Comparison of ENCODE assay signal across 8 cellular contexts in genomic region chr16:87344931-87345631, GRCh38. TPM values are rescaled to one million over a fixed set of nuclear protein-coding genes. Genes with fewer than 3 reads are reported as not detected.
DNase-seq lines count a peak whose midpoint lies in the region; ATAC-seq lines count a peak whose summit lies in the region.

No MANE protein-coding gene starts in this region.

- no peak overlapping the region for H3K4me3 ChIP-seq in HUES64 (ENCODE audit: low read length)

- DNase-seq in activated T-cell treated with anti-CD3 and anti-CD28 coated beads for 24 hours (ENCODE audit: low read depth) (peak; percentile 15), Right ventricle myocardium inferior (ENCODE audit: missing footprints) (peak; percentile 39), NCI-H526 (lab: John Stamatoyannopoulos, UW) (no peak), NOMO-1 (lab: John Stamatoyannopoulos, UW; ENCODE audit: unreplicated experiment in 2 of 2) (no peak), NK-92 (lab: John Stamatoyannopoulos, UW; ENCODE audit: unreplicated experiment) (no peak)
- peak; percentile 29 for DNase-seq in stimulated activated CD8-positive, alpha-beta memory T cell treated with anti-CD3 and anti-CD28 coated beads, Interleukin-12 subunit alpha, Interleukin-12 subunit beta, amount 100 ng/mL, for 4 hours (ENCODE audit: low read depth)

- no peaks in the 10 kb centered on the region for H3K9me3 ChIP-seq in HUES64 (ENCODE audit: insufficient read depth, low read depth, low read length)

- H3K9ac ChIP-seq in HUES64 (ENCODE audit: low read depth, low read length): 0 out of 2 replicates have a peak overlapping the region, but pooled peaks have one; percentile 3

- H3K27me3 ChIP-seq in HUES64 (ENCODE audit: insufficient read depth, low read length): no peaks in the 10 kb centered on the region

- H3K4me1 ChIP-seq in HUES64 (ENCODE audit: insufficient read depth, low read length): peaks cover 14% of the 10 kb centered on the region; the same call in 1 of the 2 replicates

- H3K27ac ChIP-seq in HUES64 (ENCODE audit: low read depth, low read length): peak overlapping the region; percentile 54; the same call in 1 of the 2 replicates

- peaks cover 26% of the 10 kb centered on the region for H3K36me3 ChIP-seq in HUES64 (ENCODE audit: insufficient read depth, low read length)

- no peak for ATAC-seq in Right ventricle myocardium inferior
- no peak for ATAC-seq in GM18502 (IDR thresholded peaks at IDR 0.05; ENCODE audit: poor library complexity, unreplicated experiment)

- WGBS in HUES64: 51% methylated on average over 14 of the region's 17 CpGs

- intact Hi-C loops in Right ventricle myocardium inferior (cut with DNase I): no loop called here

RNA-seq across cellular contexts. Expression of gene C16orf95, which starts 27.9 kb away (rescaled TPM):
- 3.0 TPM for polyA plus RNA-seq in HUES64 (2013, experiment 1 of 2)
- polyA plus RNA-seq in HUES64 (2013, experiment 2 of 2): 4.1 TPM
- total RNA-seq in Right ventricle myocardium inferior: 4.2 TPM

RNA-seq across cellular contexts. Expression of gene FBXO31, which starts 38.5 kb away (rescaled TPM):
- 7.4 TPM for polyA plus RNA-seq in HUES64 (2013, experiment 1 of 2)
- 7.9 TPM for polyA plus RNA-seq in HUES64 (2013, experiment 2 of 2)
- 70.2 TPM for total RNA-seq in Right ventricle myocardium inferior

RNA-seq across cellular contexts. Expression of gene MAP1LC3B, which starts 47.1 kb away (rescaled TPM):
- 48.7 TPM for polyA plus RNA-seq in HUES64 (2013, experiment 1 of 2)
- polyA plus RNA-seq in HUES64 (2013, experiment 2 of 2): 53.6 TPM
- 125 TPM for total RNA-seq in Right ventricle myocardium inferior

Comparison
In these comparisons a context has a peak if more than half of its experiments do, and no peak if none do; other contexts are left out.
1. DNase-seq: peak in activated T-cell treated with anti-CD3 and anti-CD28 coated beads for 24 hours (single experiment), Right ventricle myocardium inferior (single experiment) and stimulated activated CD8-positive, alpha-beta memory T cell treated with anti-CD3 and anti-CD28 coated beads, Interleukin-12 subunit alpha, Interleukin-12 subunit beta, amount 100 ng/mL, for 4 hours (single experiment); none in NCI-H526 (0 of 2), NOMO-1 (0 of 2) and NK-92 (single experiment).